ENCODE assay signal across 18 cellular contexts in the genomic region with DNA sequence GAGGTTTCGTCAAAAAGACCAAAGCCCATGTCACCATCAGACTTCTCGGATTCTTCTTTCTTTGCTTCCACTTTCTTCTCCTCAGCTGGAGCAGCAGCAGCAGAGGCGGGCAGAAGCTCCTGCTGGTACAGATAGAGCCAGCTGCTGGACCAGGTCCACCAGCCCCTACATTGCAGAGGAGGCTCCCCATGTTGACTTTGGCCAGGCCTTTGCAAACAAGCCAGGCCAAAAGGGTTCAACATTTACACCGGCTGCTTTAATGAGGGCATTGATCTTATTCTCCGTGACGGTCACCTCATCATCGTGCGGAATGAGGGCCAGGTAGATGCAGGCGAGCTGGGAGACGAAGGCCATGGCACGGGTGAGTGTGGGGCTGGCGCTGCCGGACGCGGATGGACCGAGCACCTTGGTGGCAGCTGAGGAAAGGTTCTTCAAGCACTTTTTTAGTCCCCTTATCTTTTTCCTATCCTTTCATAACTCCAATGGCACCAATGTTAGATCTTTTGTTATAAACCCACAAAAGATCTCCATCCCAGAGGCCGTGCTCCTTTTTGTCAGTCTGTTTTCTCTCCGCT.
A peak's percentile ranks its signal among the peaks of the same experiment; 100 is the strongest.
DNase-seq lines count a peak whose midpoint lies in the region; ATAC-seq and TF ChIP-seq lines count a peak whose summit lies in the region.
"Had no signal": no experiment of that assay in that cellular context is flagged by ENCODE, and none has a peak within 500 bp of the region (broad histone marks: within the 10 kb centered on the region; RNA-seq: fewer than 3 reads in every experiment).

No MANE protein-coding gene starts in this region.

- DNase-seq in HT-29 (ENCODE audit: low spot score) (peak; percentile 3), brain pericyte (ENCODE audit: low read depth, low spot score) (peak; percentile 2), mesenchymal stem cell (no peak), Right ventricle myocardium superior (no peak), heart right ventricle (no peak), OCI-M1 (lab: John Stamatoyannopoulos, UW) (no peak), COR-L47 (lab: John Stamatoyannopoulos, UW) (no peak)
- DNase-seq: BE2C; CD4-positive, alpha-beta T cell; NCI-H1105; NCI-H187 treated with DMSO at 0.1 percent for 48 hours; NCI-H526 treated with DMSO at 0.1 percent for 48 hours; NK-92 treated with Interleukin-12 subunit alpha and Interleukin-12 subunit beta, amount 100 ng/mL, for 24 hours; SW 1271 had no signal

- no peak overlapping the region for H2BK120ac ChIP-seq in mesenchymal stem cell (ENCODE audit: low read depth, low read length)

- H3K36me3 ChIP-seq in mesenchymal stem cell (ENCODE audit: control insufficient read depth in 1 of 2, insufficient read depth in 2 of 2, low read depth in 1 of 2, low read length in 2 of 2) (no peaks in the 10 kb centered on the region), heart right ventricle (no peaks in the 10 kb centered on the region)
- H3K36me3 ChIP-seq: BE2C had no signal

- TF ChIP-seq CTCF in heart right ventricle (IDR thresholded peaks at IDR 0.05), result no peak

- H4K91ac ChIP-seq in mesenchymal stem cell (ENCODE audit: low read length), result no peak overlapping the region

- H3K4ac ChIP-seq in mesenchymal stem cell (ENCODE audit: low read depth in 1 of 2, low read length in 2 of 2), result no peak overlapping the region

- no peak overlapping the region for H2AFZ ChIP-seq in mesenchymal stem cell (ENCODE audit: low read depth, low read length)
- H2AFZ ChIP-seq: GM23338 had no signal

- H3K4me3 ChIP-seq in mesenchymal stem cell (ENCODE audit: insufficient read depth in 1 of 2, low read depth in 1 of 2, low read length in 2 of 2) (no peak overlapping the region), heart right ventricle (no peak overlapping the region)
- H3K4me3 ChIP-seq: GM12878, GM23338 had no signal

- H3K27me3 ChIP-seq in mesenchymal stem cell (ENCODE audit: control insufficient read depth in 1 of 2, insufficient read depth in 1 of 2, low read length in 2 of 2) (no peaks in the 10 kb centered on the region), heart right ventricle (no peaks in the 10 kb centered on the region)
- H3K27me3 ChIP-seq: BE2C had no signal

- intact Hi-C loops in Right ventricle myocardium superior (cut with DNase I) (no loop called here), heart right ventricle (cut with DNase I) (no loop called here)

- H3K14ac ChIP-seq in mesenchymal stem cell (ENCODE audit: low read length in 2 of 2), result no peak overlapping the region

- H3K4me1 ChIP-seq in mesenchymal stem cell (ENCODE audit: control insufficient read depth, insufficient read depth, low read depth, low read length), result peaks cover 6% of the 10 kb centered on the region
- no peaks in the 10 kb centered on the region for H3K4me1 ChIP-seq in heart right ventricle
- H3K4me1 ChIP-seq: BE2C had no signal

- no peak overlapping the region for H4K8ac ChIP-seq in mesenchymal stem cell (ENCODE audit: low read length)

- no peak overlapping the region for H3K9ac ChIP-seq in mesenchymal stem cell (ENCODE audit: low read length)
- H3K9ac ChIP-seq: KMS-11 had no signal

- no peak overlapping the region for H3K4me2 ChIP-seq in mesenchymal stem cell (ENCODE audit: low read length, poor library complexity, severe bottlenecking)
- H3K4me2 ChIP-seq: GM23338, KMS-11 had no signal

- no peak overlapping the region for H2BK15ac ChIP-seq in mesenchymal stem cell (ENCODE audit: low read depth, poor library complexity, severe bottlenecking)

- H3K23ac ChIP-seq in mesenchymal stem cell (ENCODE audit: low read length in 2 of 2), result no peak overlapping the region

- peak overlapping the region; percentile 10 for H3K27ac ChIP-seq in mesenchymal stem cell (ENCODE audit: low read length, poor library complexity, severe bottlenecking)
- no peak overlapping the region for H3K27ac ChIP-seq in heart right ventricle
- H3K27ac ChIP-seq: KMS-11, RWPE1 had no signal

- no peaks in the 10 kb centered on the region for H3K79me1 ChIP-seq in mesenchymal stem cell (replicated peaks; ENCODE audit: low read length, poor library complexity, severe bottlenecking)

- no peak overlapping the region for H2BK5ac ChIP-seq in mesenchymal stem cell (ENCODE audit: low read depth, low read length, poor library complexity, severe bottlenecking)

- ATAC-seq in Right ventricle myocardium superior (ENCODE audit: poor library complexity) (no peak), heart right ventricle (no peak)
- ATAC-seq: GM12878, GM23338 had no signal

- H3K18ac ChIP-seq in mesenchymal stem cell (ENCODE audit: low read depth in 1 of 2, low read length in 2 of 2), result no peak overlapping the region

- H3K9me3 ChIP-seq in mesenchymal stem cell (ENCODE audit: control insufficient read depth, low read length), result no peaks in the 10 kb centered on the region
- H3K9me3 ChIP-seq in heart right ventricle, result peaks cover 0 to 15% (median 0%) of the 10 kb centered on the region in 11 donors
- H3K9me3 ChIP-seq: BE2C had no signal

- H2AK5ac ChIP-seq in mesenchymal stem cell (ENCODE audit: low read length, severe bottlenecking), result no peak overlapping the region

- no peak overlapping the region for H2BK12ac ChIP-seq in mesenchymal stem cell (ENCODE audit: low read length in 2 of 2)

- 84% methylated on average over 17 of the region's 18 CpGs for WGBS in mesenchymal stem cell
- WGBS in heart right ventricle, 2 donors, result 88 to 95% methylated on average over 18 of the region's 18 CpGs

Comparison
In these comparisons a context has a peak if more than half of its experiments do, and no peak if none do; other contexts are left out.
1. DNase-seq: peak in HT-29 (single experiment) and brain pericyte (single experiment); none in mesenchymal stem cell (single experiment), Right ventricle myocardium superior (single experiment), heart right ventricle (0 of 2), OCI-M1 (single experiment) and COR-L47 (single experiment).